In genomic region chr4:6658635-6659075, GRCh38 we compare ENCODE assay signal across 10 cellular contexts. TPM values are rescaled to one million over a fixed set of nuclear protein-coding genes. Genes with fewer than 3 reads are reported as not detected.
DNase-seq lines count a peak whose midpoint lies in the region; ATAC-seq and TF ChIP-seq lines count a peak whose summit lies in the region.
"Had no signal": no experiment of that assay in that cellular context is flagged by ENCODE, and none has a peak within 500 bp of the region (broad histone marks: within the 10 kb centered on the region; RNA-seq: fewer than 3 reads in every experiment).

No MANE protein-coding gene starts in this region.

- H3K9me3 ChIP-seq in fibroblast of lung (ENCODE audit: control insufficient read depth, insufficient read depth, low read depth, low read length) = no peaks in the 10 kb centered on the region
- no peaks in the 10 kb centered on the region for H3K9me3 ChIP-seq in ovary

- 1 to 2% (median 1%) methylated on average over 45 to 52 of the region's 52 CpGs for WGBS in ovary, 3 donors

- H3K4me3 ChIP-seq in fibroblast of lung (replicated peaks in 1 of 4; ENCODE audit: control extremely low read depth in 1 of 4, insufficient read depth in 1 of 4, low read depth in 3 of 4, low read length in 4 of 4) (peak overlapping the region; percentile 19 to 46 (median 36)), ovary (peak overlapping the region; percentile 41)

- no peaks in the 10 kb centered on the region for H3K36me3 ChIP-seq in fibroblast of lung (ENCODE audit: control insufficient read depth, insufficient read depth, low read length)
- H3K36me3 ChIP-seq in ovary = no peaks in the 10 kb centered on the region

- no peak overlapping the region for H3K9ac ChIP-seq in fibroblast of lung (ENCODE audit: insufficient read depth, low read length)

- peaks cover 7% of the 10 kb centered on the region for H3K27me3 ChIP-seq in fibroblast of lung (ENCODE audit: control insufficient read depth, insufficient read depth, low read length)
- H3K27me3 ChIP-seq in ovary = no peaks in the 10 kb centered on the region

- peak; percentile 3 for DNase-seq in GM04503 (ENCODE audit: low read depth)
- DNase-seq in activated T-cell treated with anti-CD3 and anti-CD28 coated beads, Interleukin-2, amount 50 U/mL, for 1 hour = peak; percentile 69
- DNase-seq in fibroblast of lung (ENCODE audit: low read depth in 2 of 2) = peak; percentile 15 to 55
- DNase-seq in ovary = peak; percentile 37 to 76 (median 51)
- no peak for DNase-seq in NCI-H146 (lab: John Stamatoyannopoulos, UW)
- no peak for DNase-seq in DMS79 treated with DMSO at 0.1 percent for 48 hours (lab: John Stamatoyannopoulos, UW)

- peak overlapping the region; percentile 53 for H2AFZ ChIP-seq in fibroblast of lung (ENCODE audit: low read length)

- H3K4me2 ChIP-seq in fibroblast of lung (ENCODE audit: extremely low read depth, insufficient read depth, low read length) = peak overlapping the region; percentile 80

- TF ChIP-seq POLR2A in ovary (IDR thresholded peaks at IDR 0.05) = no peak

- H3K27ac ChIP-seq in fibroblast of lung (ENCODE audit: insufficient read depth, low read length) = no peak overlapping the region
- peak overlapping the region; percentile 36 to 65 for H3K27ac ChIP-seq in ovary
- H3K27ac ChIP-seq: epithelial cell of prostate had no signal

- no peak for TF ChIP-seq EP300 in ovary (IDR thresholded peaks at IDR 0.05)

- ATAC-seq in GM21825 (IDR thresholded peaks at IDR 0.05; ENCODE audit: unreplicated experiment) (no peak), GM18873 (IDR thresholded peaks at IDR 0.05; ENCODE audit: low FRiP score, unreplicated experiment) (no peak)
- ATAC-seq: HCT116 had no signal

- H3K4me1 ChIP-seq in fibroblast of lung (ENCODE audit: control insufficient read depth, extremely low read depth, insufficient read depth, low read length) = no peaks in the 10 kb centered on the region
- H3K4me1 ChIP-seq in ovary (ENCODE audit: insufficient read depth) = no peaks in the 10 kb centered on the region

- no peak for TF ChIP-seq CTCF in fibroblast of lung (conservative IDR thresholded peaks at IDR 0.05 in 1 of 2, IDR thresholded peaks at IDR 0.05 in 1 of 2; ENCODE audit: low read depth in 1 of 2, low read length in 2 of 2)
- no peak for TF ChIP-seq CTCF in ovary (IDR thresholded peaks at IDR 0.05)

- intact Hi-C loops in ovary (cut with DNase I) = no loop called here

- H4K20me1 ChIP-seq in fibroblast of lung (ENCODE audit: control insufficient read depth, extremely low read depth, insufficient read depth, low read length) = no peaks in the 10 kb centered on the region

- no peaks in the 10 kb centered on the region for H3K79me2 ChIP-seq in fibroblast of lung (ENCODE audit: control insufficient read depth, insufficient read depth, low read length)

RNA-seq across cellular contexts. Expression of gene MRFAP1, which starts 18.2 kb away (rescaled TPM):
- total RNA-seq in fibroblast of lung (92.2 and 99.1 TPM in 2 replicates), ovary (100 to 1,000 TPM; 154 to 367 (median 300) TPM)
- polyA plus RNA-seq in fibroblast of lung (261 and 301 TPM in 2 replicates), ovary (100 to 1,000 TPM; 340 to 351 TPM)
- polyA plus RNA-seq in fibroblast of lung (2012) = 368 and 418 TPM in 2 replicates
- polyA minus RNA-seq in fibroblast of lung (ENCODE audit: low replicate concordance) = 29.6 and 39.3 TPM in 2 replicates

RNA-seq across cellular contexts. Expression of gene S100P, which starts 35.0 kb away (rescaled TPM):
- total RNA-seq in fibroblast of lung (not detected in 2 replicates), ovary (1 to 10 TPM in 1 of 7 donors, under 1 TPM in 4, not detected in 2; 0.37 to 2.1 (median 0.81) TPM)
- polyA plus RNA-seq in fibroblast of lung (not detected in 2 replicates), ovary (under 1 TPM in 1 of 2 donors, not detected in 1; 0.97 TPM)
- polyA plus RNA-seq in fibroblast of lung (2012) = not detected in 2 replicates
- not detected in 2 replicates for polyA minus RNA-seq in fibroblast of lung (ENCODE audit: low replicate concordance)

RNA-seq across cellular contexts. Expression of gene MRFAP1L1, which starts 51.0 kb away (rescaled TPM):
- total RNA-seq in fibroblast of lung = 41.6 and 45.5 TPM in 2 replicates
- 64.7 and 77.4 TPM in 2 replicates for polyA plus RNA-seq in fibroblast of lung
- polyA plus RNA-seq in fibroblast of lung (2012) = 45.5 and 54.7 TPM in 2 replicates
- 3.7 and 16.2 TPM in 2 replicates for polyA minus RNA-seq in fibroblast of lung (ENCODE audit: low replicate concordance)
- 10 to 100 TPM; 59.3 to 73.6 (median 65.3) TPM for total RNA-seq in ovary
- 10 to 100 TPM; 65.1 to 80.6 TPM for polyA plus RNA-seq in ovary

RNA-seq across cellular contexts. Expression of gene BLOC1S4, which starts 57.3 kb away (rescaled TPM):
- total RNA-seq in fibroblast of lung (10.8 and 12.2 TPM in 2 replicates), ovary (10 to 100 TPM; 15.4 to 26.9 (median 18.9) TPM)
- polyA plus RNA-seq in fibroblast of lung (12.3 and 13.5 TPM in 2 replicates), ovary (10 to 100 TPM in 1 of 2 donors, 1 to 10 TPM in 1; 8.8 to 15.4 TPM)
- 13.3 and 15.7 TPM in 2 replicates for polyA plus RNA-seq in fibroblast of lung (2012)
- 1.5 and 2.8 TPM in 2 replicates for polyA minus RNA-seq in fibroblast of lung (ENCODE audit: low replicate concordance)

Comparison
In these comparisons a context has a peak if more than half of its experiments do, and no peak if none do; other contexts are left out.
1. DNase-seq: peak in GM04503 (single experiment), activated T-cell treated with anti-CD3 and anti-CD28 coated beads, Interleukin-2, amount 50 U/mL, for 1 hour (single experiment), fibroblast of lung (2 of 2) and ovary (5 of 5); none in NCI-H146 (single experiment) and DMS79 treated with DMSO at 0.1 percent for 48 hours (single experiment).